In the genomic region with DNA sequence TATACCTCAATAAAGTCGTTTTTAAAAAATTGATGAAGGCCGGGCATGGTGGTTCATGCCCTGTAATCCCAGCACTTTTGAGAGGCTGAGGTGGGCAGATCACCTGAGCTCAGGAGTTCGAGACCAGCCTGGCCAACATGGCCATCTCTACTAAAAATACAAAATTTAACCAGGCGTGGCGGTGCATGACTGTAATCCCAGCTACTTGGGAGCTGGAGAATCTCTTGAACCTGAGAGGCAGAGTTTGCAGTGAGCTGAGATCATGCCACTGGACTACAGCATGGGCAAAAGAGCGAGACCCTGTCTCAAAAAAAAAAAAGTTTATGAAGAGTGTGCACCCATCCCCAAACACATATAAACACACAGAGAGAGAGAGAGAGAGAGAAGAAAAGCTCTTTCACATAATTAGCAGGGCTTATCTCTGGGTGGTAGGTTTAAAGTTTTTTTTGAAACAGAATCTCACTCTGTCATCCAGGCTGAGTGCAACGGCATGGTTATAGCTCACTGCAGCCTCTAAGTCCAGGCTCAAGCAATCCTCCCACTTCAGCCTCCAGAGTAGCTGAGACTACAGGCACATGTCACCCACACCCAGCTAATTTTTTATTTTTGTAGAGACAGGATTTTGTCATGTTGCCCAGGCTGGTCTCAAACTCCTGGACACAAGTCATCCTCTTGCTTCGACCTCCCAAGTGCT, we compare ENCODE assay signal across 12 cellular contexts. TPM values are rescaled to one million over a fixed set of nuclear protein-coding genes. Genes with fewer than 3 reads are reported as not detected.
A peak's percentile ranks its signal among the peaks of the same experiment; 100 is the strongest.
DNase-seq lines count a peak whose midpoint lies in the region; ATAC-seq and TF ChIP-seq lines count a peak whose summit lies in the region.
"Had no signal": no experiment of that assay in that cellular context is flagged by ENCODE, and none has a peak within 500 bp of the region (broad histone marks: within the 10 kb centered on the region; RNA-seq: fewer than 3 reads in every experiment).

No MANE protein-coding gene starts in this region.

- H3F3A ChIP-seq in OCI-LY1 (ENCODE audit: insufficient read depth, low read length): 0 out of 2 replicates have a peak, but pooled peaks cover 2% of the 10 kb centered on the region

- H2AFZ ChIP-seq in OCI-LY1 (ENCODE audit: low read length): no peak overlapping the region

- H4K20me1 ChIP-seq in OCI-LY1 (ENCODE audit: insufficient read depth, low read length): no peaks in the 10 kb centered on the region

- peaks cover 65% of the 10 kb centered on the region for H3K4me1 ChIP-seq in OCI-LY1 (ENCODE audit: insufficient read depth, low read length, severe bottlenecking)
- peaks cover 0 to 82% (median 69%) of the 10 kb centered on the region in 4 donors for H3K4me1 ChIP-seq in sigmoid colon

- H3K27ac ChIP-seq in OCI-LY1 (ENCODE audit: low read depth, low read length, poor library complexity, severe bottlenecking) (peak overlapping the region; percentile 92), sigmoid colon (peak overlapping the region in 3 of 4 donors; percentile 99 to 100 (median 100))

- H3K4me2 ChIP-seq in OCI-LY1 (ENCODE audit: low read length): peak overlapping the region; percentile 97; the same call in 1 of the 2 replicates

- H3K36me3 Mint-ChIP-seq in T-helper 2 cell treated with Interferon-gamma antibody and Interleukin-4, amounts not matched to agents 5 μg/mL and 100 μg/mL, for 36 hours (ENCODE audit: low read depth): peaks cover 33% of the 10 kb centered on the region
- H3K36me3 Mint-ChIP-seq in brain: no peaks in the 10 kb centered on the region

- no peaks in the 10 kb centered on the region for H3K9me3 Mint-ChIP-seq in T-helper 2 cell treated with Interferon-gamma antibody and Interleukin-4, amounts not matched to agents 5 μg/mL and 100 μg/mL, for 36 hours
- H3K9me3 Mint-ChIP-seq in brain: peaks cover 0 to 16% (median 0%) of the 10 kb centered on the region in 5 experiments

- no peaks in the 10 kb centered on the region for H3K9me2 ChIP-seq in OCI-LY1 (ENCODE audit: low read depth, low read length)

- no peak for ATAC-seq in HG02840 (IDR thresholded peaks at IDR 0.05; ENCODE audit: low FRiP score, unreplicated experiment)

- no peak for DNase-seq in T-helper 2 cell treated with Interferon-gamma antibody and Interleukin-4, amounts not matched to agents 5 μg/mL and 100 μg/mL, for 36 hours (ENCODE audit: low spot score)
- DNase-seq in T-helper 2 cell (no peak), sigmoid colon (no peak), C1 segment of cervical spinal cord (lab: John Stamatoyannopoulos, UW) (no peak), SW480 (ENCODE audit: low spot score) (no peak)
- DNase-seq: effector CD8-positive, alpha-beta T cell; NCI-H1105; NCI-H748 treated with DMSO at 0.1 percent for 48 hours; T-helper 9 cell had no signal

- no peaks in the 10 kb centered on the region for H3K27me3 ChIP-seq in OCI-LY1 (ENCODE audit: insufficient read depth, low read length)
- H3K27me3 ChIP-seq in sigmoid colon: no peaks in the 10 kb centered on the region

- peak overlapping the region; percentile 97 for H3K27ac Mint-ChIP-seq in T-helper 2 cell treated with Interferon-gamma antibody and Interleukin-4, amounts not matched to agents 5 μg/mL and 100 μg/mL, for 36 hours
- H3K27ac Mint-ChIP-seq in brain: peak overlapping the region; percentile 57 to 96 (median 89)

- H3K9me3 ChIP-seq in OCI-LY1 (ENCODE audit: low read length) (no peaks in the 10 kb centered on the region), sigmoid colon (no peaks in the 10 kb centered on the region)

- TF ChIP-seq EP300 in sigmoid colon (IDR thresholded peaks at IDR 0.05): no peak

- intact Hi-C loops in sigmoid colon (cut with DNase I): no loop called here

- peak overlapping the region; percentile 90 for H3K4me3 Mint-ChIP-seq in T-helper 2 cell treated with Interferon-gamma antibody and Interleukin-4, amounts not matched to agents 5 μg/mL and 100 μg/mL, for 36 hours
- peak overlapping the region in 3 of 5 experiments; percentile 59 to 90 (median 76) for H3K4me3 Mint-ChIP-seq in brain

- H3K79me2 ChIP-seq in OCI-LY1 (ENCODE audit: insufficient read depth, low read length): 0 out of 2 replicates have a peak, but pooled peaks cover 2% of the 10 kb centered on the region

- H3K27me3 Mint-ChIP-seq in T-helper 2 cell treated with Interferon-gamma antibody and Interleukin-4, amounts not matched to agents 5 μg/mL and 100 μg/mL, for 36 hours (ENCODE audit: low read depth): no peaks in the 10 kb centered on the region
- H3K27me3 Mint-ChIP-seq in brain: peaks cover 5% of the 10 kb centered on the region

- no peak for TF ChIP-seq POLR2A in sigmoid colon (IDR thresholded peaks at IDR 0.05)

- peaks cover 18% of the 10 kb centered on the region for H3K36me3 ChIP-seq in OCI-LY1 (ENCODE audit: insufficient read depth, low read length)
- H3K36me3 ChIP-seq in sigmoid colon: no peaks in the 10 kb centered on the region

- H3K4me3 ChIP-seq in OCI-LY1 (ENCODE audit: low read depth, low read length, poor library complexity, severe bottlenecking): no peak overlapping the region
- no peak overlapping the region for H3K4me3 ChIP-seq in sigmoid colon

- H3K4me1 Mint-ChIP-seq in T-helper 2 cell treated with Interferon-gamma antibody and Interleukin-4, amounts not matched to agents 5 μg/mL and 100 μg/mL, for 36 hours (ENCODE audit: low read depth): peaks cover 57% of the 10 kb centered on the region
- peaks cover 79% of the 10 kb centered on the region for H3K4me1 Mint-ChIP-seq in brain

- TF ChIP-seq CTCF in OCI-LY1 (IDR thresholded peaks at IDR 0.05; ENCODE audit: low read length) (no peak), brain (conservative IDR thresholded peaks at IDR 0.05) (no peak), sigmoid colon (IDR thresholded peaks at IDR 0.05) (no peak)

- H3K9ac ChIP-seq in OCI-LY1 (ENCODE audit: low read length): peak overlapping the region; percentile 97; the same call in 1 of the 2 replicates

- 77 to 78% methylated on average over 8 of the region's 8 CpGs for WGBS in sigmoid colon, 2 donors

RNA-seq across cellular contexts. Expression of a gene that starts 3.0 kb away (rescaled TPM):
- polyA plus RNA-seq in brain (ENCODE audit: insufficient read depth, low read depth, low replicate concordance): 39.4 TPM
- total RNA-seq in sigmoid colon: 10 to 100 TPM; 26.0 to 53.5 (median 43.5) TPM
- polyA plus RNA-seq in sigmoid colon: 100 to 1,000 TPM in 1 of 3 donors, 10 to 100 TPM in 2; 10.2 to 172 (median 14.3) TPM
